In genomic region chr9:75053869-75054268, GRCh38 we compare ENCODE assay signal across 16 cellular contexts. TPM values are rescaled to one million over a fixed set of nuclear protein-coding genes. Genes with fewer than 3 reads are reported as not detected.
A peak's percentile ranks its signal among the peaks of the same experiment; 100 is the strongest.
DNase-seq lines count a peak whose midpoint lies in the region; ATAC-seq and TF ChIP-seq lines count a peak whose summit lies in the region.
"Had no signal": no experiment of that assay in that cellular context is flagged by ENCODE, and none has a peak within 500 bp of the region (broad histone marks: within the 10 kb centered on the region; RNA-seq: fewer than 3 reads in every experiment).

No MANE protein-coding gene starts in this region.

- H3K4me3 ChIP-seq in MM.1S (ENCODE audit: low read length) = no peak overlapping the region
- H3K4me3 ChIP-seq: BLaER1 had no signal

- H2BK15ac ChIP-seq in H9 (ENCODE audit: low read depth, low read length) = no peak overlapping the region

- H3K14ac ChIP-seq in H9 (ENCODE audit: insufficient read depth, low read length) = no peak overlapping the region

- WGBS in H9 (ENCODE audit: extremely low coverage, insufficient read length, low lambda C conversion rate) = no CpG with 5 or more reads among the region's 1 CpG

- H3K4me1 Mint-ChIP-seq in H9 = no peaks in the 10 kb centered on the region
- H3K4me1 Mint-ChIP-seq: stimulated activated effector memory CD8-positive, alpha-beta T cell treated with anti-CD3 and anti-CD28 coated beads, Interleukin-12 subunit alpha, Interleukin-12 subunit beta, amount 100 ng/mL, for 72 hours had no signal

- no peak overlapping the region for H3K18ac ChIP-seq in H9 (ENCODE audit: insufficient read length, low read depth, low read length)

- no peaks in the 10 kb centered on the region for H3F3A ChIP-seq in MM.1S (ENCODE audit: insufficient read depth, low read length)

- H3K23ac ChIP-seq in H9 (ENCODE audit: insufficient read length, low read depth, low read length) = no peak overlapping the region

- no peak overlapping the region for H2BK120ac ChIP-seq in H9 (ENCODE audit: low read depth, low read length, poor library complexity, severe bottlenecking)

- H3K36me3 ChIP-seq in MM.1S (replicated peaks; ENCODE audit: insufficient read depth, low read length) = no peaks in the 10 kb centered on the region
- H3K36me3 ChIP-seq: BLaER1 had no signal

- no peak overlapping the region for H3K9ac ChIP-seq in MM.1S (ENCODE audit: low read length)
- H3K9ac ChIP-seq in H9 (ENCODE audit: extremely low read depth, insufficient read length, low read length) = no peak overlapping the region
- H3K9ac ChIP-seq: BLaER1 had no signal

- no peak overlapping the region for H4K5ac ChIP-seq in H9 (ENCODE audit: insufficient read length, low read depth, low read length)

- H3K36me3 Mint-ChIP-seq in H9 (ENCODE audit: insufficient read depth in 1 of 3, low read depth in 3 of 3) = peaks cover 0 to 7% (median 4%) of the 10 kb centered on the region in 3 experiments; a peak in 3 of 7 replicates
- H3K36me3 Mint-ChIP-seq: activated naive CD8-positive, alpha-beta T cell; stimulated activated effector memory CD8-positive, alpha-beta T cell treated with anti-CD3 and anti-CD28 coated beads, Interleukin-12 subunit alpha, Interleukin-12 subunit beta, amount 100 ng/mL, for 72 hours had no signal

- H3K9me3 ChIP-seq in MM.1S (replicated peaks; ENCODE audit: insufficient read depth, low read length) = no peaks in the 10 kb centered on the region
- no peaks in the 10 kb centered on the region for H3K9me3 ChIP-seq in H9 (ENCODE audit: control insufficient read depth, low read depth, low read length)

- H3K9me2 ChIP-seq in MM.1S (replicated peaks; ENCODE audit: insufficient read depth, low read length) = no peaks in the 10 kb centered on the region

- no peak overlapping the region for H3K27ac Mint-ChIP-seq in H9
- H3K27ac Mint-ChIP-seq: activated CD4-positive, alpha-beta memory T cell treated with anti-CD3 and anti-CD28 coated beads for 36 hours; activated naive CD8-positive, alpha-beta T cell; dendritic cell treated with granulocyte-macrophage colony-stimulating factor and Interleukin-4, amounts not matched to agents 40 ng/mL and 50 ng/mL, for 4 days; HFFc6; stimulated activated effector memory CD8-positive, alpha-beta T cell treated with anti-CD3 and anti-CD28 coated beads, Interleukin-12 subunit alpha, Interleukin-12 subunit beta, amount 100 ng/mL, for 72 hours had no signal

- H4K91ac ChIP-seq in H9 (ENCODE audit: insufficient read length, low read depth, low read length) = no peak overlapping the region

- H4K20me1 ChIP-seq in MM.1S (ENCODE audit: insufficient read depth, low read length) (no peaks in the 10 kb centered on the region), H9 (ENCODE audit: control insufficient read depth, insufficient read depth, insufficient read length) (no peaks in the 10 kb centered on the region)
- H4K20me1 ChIP-seq: BLaER1 had no signal

- H2AFZ ChIP-seq in MM.1S (ENCODE audit: low read length) = no peak overlapping the region
- no peak overlapping the region for H2AFZ ChIP-seq in H9 (ENCODE audit: low read length)

- H3K79me1 ChIP-seq in H9 (ENCODE audit: insufficient read depth, low read depth, low read length, poor library complexity, severe bottlenecking) = no peaks in the 10 kb centered on the region

- H3K27ac ChIP-seq in MM.1S (ENCODE audit: low read length) (peak overlapping the region; percentile 5; the same call in 1 of the 2 replicates), H9 (ENCODE audit: insufficient read length, low read depth, low read length) (no peak overlapping the region)
- H3K27ac ChIP-seq: BLaER1 had no signal

- H2BK5ac ChIP-seq in H9 (ENCODE audit: insufficient read length, low read length) = no peak overlapping the region

- no peaks in the 10 kb centered on the region for H3K4me1 ChIP-seq in MM.1S (ENCODE audit: low read length)
- no peaks in the 10 kb centered on the region for H3K4me1 ChIP-seq in H9 (ENCODE audit: insufficient read depth, low read length)

- TF ChIP-seq CTCF in MM.1S (IDR thresholded peaks at IDR 0.05; ENCODE audit: low read length) (no peak), H9 (conservative IDR thresholded peaks at IDR 0.05) (no peak)

- no peak overlapping the region for H3K4ac ChIP-seq in H9 (ENCODE audit: low read depth, low read length)

- H3K23me2 ChIP-seq in H9 (ENCODE audit: insufficient read length, low read depth, low read length, poor library complexity, severe bottlenecking) = no peaks in the 10 kb centered on the region

- H2BK12ac ChIP-seq in H9 (ENCODE audit: insufficient read length, low read depth, low read length) = no peak overlapping the region

- H3K27me3 ChIP-seq in MM.1S (replicated peaks; ENCODE audit: insufficient read depth, low read length) (no peaks in the 10 kb centered on the region), H9 (ENCODE audit: insufficient read depth, low read length) (no peaks in the 10 kb centered on the region)
- H3K27me3 ChIP-seq: BLaER1 had no signal

- H3K4me2 ChIP-seq in MM.1S (ENCODE audit: low read depth, low read length) (peak overlapping the region; percentile 10; the same call in 1 of the 2 replicates), H9 (ENCODE audit: insufficient read depth, insufficient read length, low read length) (no peak overlapping the region)
- H3K4me2 ChIP-seq: BLaER1 had no signal

- no peak overlapping the region for H4K8ac ChIP-seq in H9 (replicated peaks; ENCODE audit: insufficient read length, low read depth, low read length)

- no peak overlapping the region for H3T11ph ChIP-seq in H9 (ENCODE audit: low read length)

- no peak overlapping the region for H3K56ac ChIP-seq in H9 (ENCODE audit: insufficient read length, low read depth, low read length)

- H3K9me3 Mint-ChIP-seq in H9 = peaks cover 17 to 25% of the 10 kb centered on the region in 2 experiments
- H3K9me3 Mint-ChIP-seq: dendritic cell treated with granulocyte-macrophage colony-stimulating factor and Interleukin-4, amounts not matched to agents 40 ng/mL and 50 ng/mL, for 4 days; stimulated activated effector memory CD8-positive, alpha-beta T cell treated with anti-CD3 and anti-CD28 coated beads, Interleukin-12 subunit alpha, Interleukin-12 subunit beta, amount 100 ng/mL, for 72 hours had no signal

- H2BK20ac ChIP-seq in H9 (ENCODE audit: low read depth, low read length, poor library complexity, severe bottlenecking) = no peak overlapping the region

- DNase-seq in MM.1S (peak; percentile 50), A172 (ENCODE audit: low spot score) (no peak), DMS53 (lab: John Stamatoyannopoulos, UW) (no peak), H9 (no peak)
- DNase-seq: activated CD4-positive, alpha-beta memory T cell treated with anti-CD3 and anti-CD28 coated beads for 36 hours; HFFc6; NCI-H524 treated with DMSO at 0.1 percent for 48 hours; SW 1271 had no signal

- no peaks in the 10 kb centered on the region for H3K27me3 Mint-ChIP-seq in H9 (ENCODE audit: low read depth)
- H3K27me3 Mint-ChIP-seq: activated CD4-positive, alpha-beta memory T cell treated with anti-CD3 and anti-CD28 coated beads for 36 hours; activated naive CD8-positive, alpha-beta T cell; dendritic cell treated with granulocyte-macrophage colony-stimulating factor and Interleukin-4, amounts not matched to agents 40 ng/mL and 50 ng/mL, for 4 days had no signal

- no peak overlapping the region for H3K4me3 Mint-ChIP-seq in H9
- H3K4me3 Mint-ChIP-seq: activated CD4-positive, alpha-beta memory T cell treated with anti-CD3 and anti-CD28 coated beads for 36 hours; activated naive CD8-positive, alpha-beta T cell; dendritic cell treated with granulocyte-macrophage colony-stimulating factor and Interleukin-4, amounts not matched to agents 40 ng/mL and 50 ng/mL, for 4 days; HFFc6; stimulated activated effector memory CD8-positive, alpha-beta T cell treated with anti-CD3 and anti-CD28 coated beads, Interleukin-12 subunit alpha, Interleukin-12 subunit beta, amount 100 ng/mL, for 72 hours had no signal

- ATAC-seq in GM18508 (IDR thresholded peaks at IDR 0.05; ENCODE audit: insufficient read depth, unreplicated experiment) (peak; percentile 97), GM19468 (IDR thresholded peaks at IDR 0.05; ENCODE audit: extremely low read depth, unreplicated experiment) (peak; percentile 97), HG02943 (IDR thresholded peaks at IDR 0.05; ENCODE audit: low read depth, unreplicated experiment) (peak; percentile 99), esophagus mucosa (no peak)
- ATAC-seq: stimulated activated effector memory CD8-positive, alpha-beta T cell treated with anti-CD3 and anti-CD28 coated beads, Interleukin-12 subunit alpha, Interleukin-12 subunit beta, amount 100 ng/mL, for 72 hours had no signal

- H3K79me2 ChIP-seq in MM.1S (ENCODE audit: low read length) = no peaks in the 10 kb centered on the region
- H3K79me2 ChIP-seq in H9 (ENCODE audit: insufficient read depth, low read length) = no peaks in the 10 kb centered on the region

- no peak overlapping the region for H2AK5ac ChIP-seq in H9 (ENCODE audit: insufficient read length, low read length)

RNA-seq across cellular contexts. Expression of gene CARNMT1, which starts 25.8 kb away (rescaled TPM):
- total RNA-seq in A172 (2014; rRNA removed; shearing (Covaris generic)) = 24.0 and 35.3 TPM in 2 replicates
- total RNA-seq in esophagus mucosa (17.5 TPM), H9 (2021) (34.9 and 38.2 TPM in 2 replicates)

RNA-seq across cellular contexts. Expression of gene NMRK1, which starts 34.1 kb away (rescaled TPM):
- total RNA-seq in A172 (2014; rRNA removed; shearing (Covaris generic)) = 16.0 and 21.5 TPM in 2 replicates
- total RNA-seq in esophagus mucosa = 42.4 TPM
- 2.7 and 3.0 TPM in 2 replicates for total RNA-seq in H9 (2021)

RNA-seq across cellular contexts. Expression of gene OSTF1, which starts 34.4 kb away (rescaled TPM):
- 12.1 and 12.9 TPM in 2 replicates for total RNA-seq in A172 (2014; rRNA removed; shearing (Covaris generic))
- 114 TPM for total RNA-seq in esophagus mucosa
- 16.1 and 16.4 TPM in 2 replicates for total RNA-seq in H9 (2021)
